1 cellular context compared by ENCODE assay signal in the genomic region with DNA sequence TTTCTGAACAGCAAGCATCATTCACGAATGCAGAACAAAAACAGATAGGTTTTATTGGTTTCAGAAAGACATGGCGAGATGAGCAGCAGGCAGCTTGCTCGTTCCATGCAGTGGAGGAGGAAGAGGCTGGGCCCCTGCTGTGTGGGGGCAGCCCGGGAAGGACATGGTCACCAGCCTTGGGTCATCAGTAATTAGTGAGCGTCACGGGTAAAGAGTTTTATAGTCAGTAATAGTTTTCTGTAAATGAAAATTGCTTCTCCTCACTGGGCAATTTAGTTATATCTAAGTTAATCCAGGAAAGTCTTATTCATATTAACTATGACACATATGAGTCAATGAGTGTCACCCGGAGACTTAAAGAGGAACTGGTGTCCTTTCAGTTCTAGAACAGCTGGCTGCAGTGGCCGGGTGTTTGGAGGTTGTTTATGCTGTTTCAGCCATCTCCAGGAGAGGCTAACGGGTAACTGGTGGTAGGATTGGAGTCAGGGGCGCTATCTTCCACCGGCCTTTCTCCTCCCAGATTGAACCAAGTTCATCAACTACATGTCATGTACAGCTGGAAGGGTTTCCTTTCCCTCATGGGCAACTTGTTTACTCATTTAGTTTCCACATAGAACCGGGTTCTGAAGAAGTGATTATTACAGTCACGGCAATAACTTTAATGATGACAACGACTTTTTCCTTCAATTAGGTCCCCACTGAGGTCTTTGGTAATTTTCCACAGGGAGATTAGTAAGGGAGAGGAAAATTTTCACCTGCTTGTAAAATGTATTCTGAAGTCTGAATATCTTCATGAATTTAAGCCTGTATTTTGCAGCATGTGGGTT.
TF ChIP-seq lines count a peak whose summit lies in the region.

No MANE protein-coding gene starts in this region.

TF ChIP-seq in GM23338, 12 proteins besides CTCF, POLR2A, EP300 and RAD21 (continued from another document):
- TF ChIP-seq, protein P1, sequence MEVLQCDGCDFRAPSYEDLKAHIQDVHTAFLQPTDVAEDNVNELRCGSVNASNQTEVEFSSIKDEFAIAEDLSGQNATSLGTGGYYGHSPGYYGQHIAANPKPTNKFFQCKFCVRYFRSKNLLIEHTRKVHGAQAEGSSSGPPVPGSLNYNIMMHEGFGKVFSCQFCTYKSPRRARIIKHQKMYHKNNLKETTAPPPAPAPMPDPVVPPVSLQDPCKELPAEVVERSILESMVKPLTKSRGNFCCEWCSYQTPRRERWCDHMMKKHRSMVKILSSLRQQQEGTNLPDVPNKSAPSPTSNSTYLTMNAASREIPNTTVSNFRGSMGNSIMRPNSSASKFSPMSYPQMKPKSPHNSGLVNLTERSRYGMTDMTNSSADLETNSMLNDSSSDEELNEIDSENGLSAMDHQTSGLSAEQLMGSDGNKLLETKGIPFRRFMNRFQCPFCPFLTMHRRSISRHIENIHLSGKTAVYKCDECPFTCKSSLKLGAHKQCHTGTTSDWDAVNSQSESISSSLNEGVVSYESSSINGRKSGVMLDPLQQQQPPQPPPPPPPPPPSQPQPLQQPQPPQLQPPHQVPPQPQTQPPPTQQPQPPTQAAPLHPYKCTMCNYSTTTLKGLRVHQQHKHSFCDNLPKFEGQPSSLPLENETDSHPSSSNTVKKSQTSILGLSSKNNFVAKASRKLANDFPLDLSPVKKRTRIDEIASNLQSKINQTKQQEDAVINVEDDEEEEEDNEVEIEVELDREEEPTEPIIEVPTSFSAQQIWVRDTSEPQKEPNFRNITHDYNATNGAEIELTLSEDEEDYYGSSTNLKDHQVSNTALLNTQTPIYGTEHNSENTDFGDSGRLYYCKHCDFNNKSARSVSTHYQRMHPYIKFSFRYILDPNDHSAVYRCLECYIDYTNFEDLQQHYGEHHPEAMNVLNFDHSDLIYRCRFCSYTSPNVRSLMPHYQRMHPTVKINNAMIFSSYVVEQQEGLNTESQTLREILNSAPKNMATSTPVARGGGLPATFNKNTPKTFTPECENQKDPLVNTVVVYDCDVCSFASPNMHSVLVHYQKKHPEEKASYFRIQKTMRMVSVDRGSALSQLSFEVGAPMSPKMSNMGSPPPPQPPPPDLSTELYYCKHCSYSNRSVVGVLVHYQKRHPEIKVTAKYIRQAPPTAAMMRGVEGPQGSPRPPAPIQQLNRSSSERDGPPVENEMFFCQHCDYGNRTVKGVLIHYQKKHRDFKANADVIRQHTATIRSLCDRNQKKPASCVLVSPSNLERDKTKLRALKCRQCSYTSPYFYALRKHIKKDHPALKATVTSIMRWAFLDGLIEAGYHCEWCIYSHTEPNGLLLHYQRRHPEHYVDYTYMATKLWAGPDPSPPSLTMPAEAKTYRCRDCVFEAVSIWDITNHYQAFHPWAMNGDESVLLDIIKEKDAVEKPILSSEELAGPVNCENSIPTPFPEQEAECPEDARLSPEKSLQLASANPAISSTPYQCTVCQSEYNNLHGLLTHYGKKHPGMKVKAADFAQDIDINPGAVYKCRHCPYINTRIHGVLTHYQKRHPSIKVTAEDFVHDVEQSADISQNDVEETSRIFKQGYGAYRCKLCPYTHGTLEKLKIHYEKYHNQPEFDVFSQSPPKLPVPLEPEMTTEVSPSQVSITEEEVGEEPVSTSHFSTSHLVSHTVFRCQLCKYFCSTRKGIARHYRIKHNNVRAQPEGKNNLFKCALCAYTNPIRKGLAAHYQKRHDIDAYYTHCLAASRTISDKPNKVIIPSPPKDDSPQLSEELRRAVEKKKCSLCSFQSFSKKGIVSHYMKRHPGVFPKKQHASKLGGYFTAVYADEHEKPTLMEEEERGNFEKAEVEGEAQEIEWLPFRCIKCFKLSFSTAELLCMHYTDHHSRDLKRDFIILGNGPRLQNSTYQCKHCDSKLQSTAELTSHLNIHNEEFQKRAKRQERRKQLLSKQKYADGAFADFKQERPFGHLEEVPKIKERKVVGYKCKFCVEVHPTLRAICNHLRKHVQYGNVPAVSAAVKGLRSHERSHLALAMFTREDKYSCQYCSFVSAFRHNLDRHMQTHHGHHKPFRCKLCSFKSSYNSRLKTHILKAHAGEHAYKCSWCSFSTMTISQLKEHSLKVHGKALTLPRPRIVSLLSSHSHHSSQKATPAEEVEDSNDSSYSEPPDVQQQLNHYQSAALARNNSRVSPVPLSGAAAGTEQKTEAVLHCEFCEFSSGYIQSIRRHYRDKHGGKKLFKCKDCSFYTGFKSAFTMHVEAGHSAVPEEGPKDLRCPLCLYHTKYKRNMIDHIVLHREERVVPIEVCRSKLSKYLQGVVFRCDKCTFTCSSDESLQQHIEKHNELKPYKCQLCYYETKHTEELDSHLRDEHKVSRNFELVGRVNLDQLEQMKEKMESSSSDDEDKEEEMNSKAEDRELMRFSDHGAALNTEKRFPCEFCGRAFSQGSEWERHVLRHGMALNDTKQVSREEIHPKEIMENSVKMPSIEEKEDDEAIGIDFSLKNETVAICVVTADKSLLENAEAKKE (CRISPR knock-in tag; IDR thresholded peaks at IDR 0.05) = no peak
- TF ChIP-seq, protein P2, sequence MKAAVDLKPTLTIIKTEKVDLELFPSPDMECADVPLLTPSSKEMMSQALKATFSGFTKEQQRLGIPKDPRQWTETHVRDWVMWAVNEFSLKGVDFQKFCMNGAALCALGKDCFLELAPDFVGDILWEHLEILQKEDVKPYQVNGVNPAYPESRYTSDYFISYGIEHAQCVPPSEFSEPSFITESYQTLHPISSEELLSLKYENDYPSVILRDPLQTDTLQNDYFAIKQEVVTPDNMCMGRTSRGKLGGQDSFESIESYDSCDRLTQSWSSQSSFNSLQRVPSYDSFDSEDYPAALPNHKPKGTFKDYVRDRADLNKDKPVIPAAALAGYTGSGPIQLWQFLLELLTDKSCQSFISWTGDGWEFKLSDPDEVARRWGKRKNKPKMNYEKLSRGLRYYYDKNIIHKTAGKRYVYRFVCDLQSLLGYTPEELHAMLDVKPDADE (IDR thresholded peaks at IDR 0.05) = no peak
- no peak for TF ChIP-seq CREB1 (CRISPR knock-in tag; IDR thresholded peaks at IDR 0.05; ENCODE audit: low read depth)
